ENCODE assay signal across 1 cellular context in the genomic region with DNA sequence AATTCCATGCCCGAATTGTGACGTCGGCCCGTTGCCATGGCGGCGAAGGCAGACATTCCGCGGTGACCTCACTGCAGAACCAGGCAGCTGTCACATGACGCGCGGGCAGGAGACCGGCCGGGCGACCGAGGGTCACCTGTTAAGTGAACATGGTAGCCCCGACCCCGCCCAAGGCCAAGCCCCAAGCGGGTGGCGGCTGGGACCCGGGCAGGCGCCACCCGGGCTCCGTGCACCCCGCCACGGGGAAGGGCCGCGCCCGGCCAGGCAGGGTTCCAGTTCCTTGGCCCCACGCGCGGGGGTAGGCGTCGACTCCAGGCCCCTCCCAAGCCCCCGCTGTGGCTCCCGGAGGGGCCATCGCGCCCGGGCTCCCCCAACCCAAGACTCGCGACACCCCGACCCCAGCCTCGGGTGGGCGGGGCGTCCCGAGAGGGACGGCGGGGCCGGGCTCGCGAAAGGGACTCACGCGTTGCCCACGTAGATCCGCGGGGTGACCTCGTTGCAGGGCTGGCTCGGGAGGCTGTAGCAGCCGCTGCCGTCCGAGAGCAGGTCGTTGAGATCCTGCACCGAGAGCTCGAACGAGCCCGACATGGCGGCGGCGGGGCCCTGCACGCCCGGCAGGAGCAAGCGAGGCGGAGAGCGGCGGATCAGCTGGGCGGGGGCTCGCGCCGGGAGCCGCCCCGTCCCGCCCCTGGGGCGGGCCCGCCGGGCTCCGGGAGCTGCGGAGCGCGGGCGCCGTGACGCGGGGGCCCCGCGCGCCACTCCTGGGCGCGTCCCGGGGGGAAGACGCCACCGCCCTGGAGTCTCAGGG.
TF ChIP-seq lines count a peak whose summit lies in the region.

Gene DUSP3 (minus strand): TSS at position 641 of the 808 bp plus-strand sequence. CDS start 53 bp downstream, at position 588.

TF ChIP-seq in SK-N-SH, 30 proteins besides CTCF, POLR2A, EP300 and RAD21 (continued from another document):
- TF ChIP-seq, protein P1, sequence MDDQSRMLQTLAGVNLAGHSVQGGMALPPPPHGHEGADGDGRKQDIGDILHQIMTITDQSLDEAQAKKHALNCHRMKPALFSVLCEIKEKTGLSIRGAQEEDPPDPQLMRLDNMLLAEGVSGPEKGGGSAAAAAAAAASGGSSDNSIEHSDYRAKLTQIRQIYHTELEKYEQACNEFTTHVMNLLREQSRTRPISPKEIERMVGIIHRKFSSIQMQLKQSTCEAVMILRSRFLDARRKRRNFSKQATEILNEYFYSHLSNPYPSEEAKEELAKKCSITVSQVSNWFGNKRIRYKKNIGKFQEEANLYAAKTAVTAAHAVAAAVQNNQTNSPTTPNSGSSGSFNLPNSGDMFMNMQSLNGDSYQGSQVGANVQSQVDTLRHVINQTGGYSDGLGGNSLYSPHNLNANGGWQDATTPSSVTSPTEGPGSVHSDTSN (IDR thresholded peaks at IDR 0.05) = peak; percentile 30; the same call in 1 of the 2 replicates
- TF ChIP-seq TAF1 (IDR thresholded peaks at IDR 0.05; ENCODE audit: borderline replicate concordance, low read depth, low read length) (peak; percentile 58; the same call in 1 of the 2 replicates), FOXM1 (IDR thresholded peaks at IDR 0.05; ENCODE audit: low read depth) (no peak), FOXJ3 (CRISPR knock-in tag; IDR thresholded peaks at IDR 0.05) (no peak), NFIC (IDR thresholded peaks at IDR 0.05; ENCODE audit: borderline replicate concordance) (no peak), USF2 (IDR thresholded peaks at IDR 0.05; ENCODE audit: borderline replicate concordance, low read depth, low read length) (peak; percentile 67), IRF3 (IDR thresholded peaks at IDR 0.05; ENCODE audit: low read depth, low read length) (no peak)
- TF ChIP-seq, protein P2, sequence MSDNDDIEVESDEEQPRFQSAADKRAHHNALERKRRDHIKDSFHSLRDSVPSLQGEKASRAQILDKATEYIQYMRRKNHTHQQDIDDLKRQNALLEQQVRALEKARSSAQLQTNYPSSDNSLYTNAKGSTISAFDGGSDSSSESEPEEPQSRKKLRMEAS (IDR thresholded peaks at IDR 0.05; ENCODE audit: low read depth) = peak; percentile 45
